Comparison of ENCODE assay signal across 8 cellular contexts in genomic region chr11:57566035-57566504, GRCh38. TPM values are rescaled to one million over a fixed set of nuclear protein-coding genes. Genes with fewer than 3 reads are reported as not detected.
DNase-seq lines count a peak whose midpoint lies in the region; ATAC-seq and TF ChIP-seq lines count a peak whose summit lies in the region.

No MANE protein-coding gene starts in this region.

- ATAC-seq in HG02678 (IDR thresholded peaks at IDR 0.05; ENCODE audit: unreplicated experiment): peak; percentile 63
- peak; percentile 40 to 59 for ATAC-seq in activated naive CD4-positive, alpha-beta T cell treated with anti-CD3 and anti-CD28 coated beads, Interleukin-2, amount 50 U/mL, for 72 hours

- no TSS peak for BruUV-seq in A673 (replicated peaks; lab: Mats Ljungman, UMichigan)

- H3K4me1 ChIP-seq in A673 (ENCODE audit: insufficient read depth, low read length, poor library complexity, severe bottlenecking): no peaks in the 10 kb centered on the region

- H3K27ac Mint-ChIP-seq in activated naive CD4-positive, alpha-beta T cell treated with anti-CD3 and anti-CD28 coated beads, Interleukin-2, amount 50 U/mL, for 72 hours: peak overlapping the region; percentile 100
- peak overlapping the region; percentile 73 for H3K27ac Mint-ChIP-seq in glutamatergic neuron (ENCODE audit: unreplicated experiment)

- no peaks in the 10 kb centered on the region for H3K9me3 Mint-ChIP-seq in activated naive CD4-positive, alpha-beta T cell treated with anti-CD3 and anti-CD28 coated beads, Interleukin-2, amount 50 U/mL, for 72 hours
- peaks cover 6% of the 10 kb centered on the region for H3K9me3 Mint-ChIP-seq in glutamatergic neuron (ENCODE audit: unreplicated experiment)

- H3K4me3 Mint-ChIP-seq in glutamatergic neuron (ENCODE audit: unreplicated experiment): peak overlapping the region; percentile 89

- H3K4me1 Mint-ChIP-seq in glutamatergic neuron (ENCODE audit: low read depth, unreplicated experiment): peaks cover 30% of the 10 kb centered on the region

- H3K4me3 ChIP-seq in A673 (ENCODE audit: low read depth, low read length, poor library complexity, severe bottlenecking) (peak overlapping the region; percentile 68), NB4 (ENCODE audit: low read depth, low read length) (peak overlapping the region; percentile 34)

- CTCF ChIA-PET in A673 (lab: Charles Lee): no interaction called here

- no peak for TF ChIP-seq CTCF in A673 (conservative IDR thresholded peaks at IDR 0.05; ENCODE audit: low read depth, low read length)
- TF ChIP-seq CTCF in GM13977 (IDR thresholded peaks at IDR 0.05; ENCODE audit: extremely low read depth, insufficient read depth, missing control alignments): no peak
- no peak for TF ChIP-seq CTCF in NB4 (IDR thresholded peaks at IDR 0.05; ENCODE audit: low read depth, low read length)
- no peak for TF ChIP-seq CTCF in glutamatergic neuron (IDR thresholded peaks at IDR 0.05; ENCODE audit: partially characterized antibody, unreplicated experiment)

- no peaks in the 10 kb centered on the region for H3K36me3 ChIP-seq in A673 (ENCODE audit: insufficient read depth, low read length, poor library complexity, severe bottlenecking)

- H3K27me3 ChIP-seq in A673 (replicated peaks; ENCODE audit: insufficient read depth, low read depth, low read length, poor library complexity): no peaks in the 10 kb centered on the region

- intact Hi-C loops in A673 (cut with micrococcal nuclease; ENCODE audit: unreplicated experiment): loop anchor here (5.0 to 10.0 kb wide), 2 partner anchors 236 to 949 kb away; no protein-coding TSS in a partner anchor

- peaks cover 22 to 41% of the 10 kb centered on the region in 2 donors for H3K36me3 Mint-ChIP-seq in activated naive CD4-positive, alpha-beta T cell treated with anti-CD3 and anti-CD28 coated beads, Interleukin-2, amount 50 U/mL, for 72 hours
- peaks cover 4% of the 10 kb centered on the region for H3K36me3 Mint-ChIP-seq in glutamatergic neuron (ENCODE audit: unreplicated experiment)

- POLR2A ChIA-PET in A673 (lab: Charles Lee; ENCODE audit: low non-redundant PET): no interaction called here

- in situ Hi-C loops in GM13977 (cut with MboI; ENCODE audit: low pct_unique_long_range_greater_than_20kb, low sequenced_read_pairs, unreplicated experiment): loop anchor here (25.0 kb wide), 1 partner anchor 246 kb away; no protein-coding TSS in a partner anchor

- peaks cover 4% of the 10 kb centered on the region for H3K27me3 Mint-ChIP-seq in glutamatergic neuron (ENCODE audit: unreplicated experiment)

- no peaks in the 10 kb centered on the region for H3K9me3 ChIP-seq in A673 (ENCODE audit: low read depth, low read length, poor library complexity, severe bottlenecking)

- DNase-seq in A673 (ENCODE audit: low spot score): no peak
- peak; percentile 74 for DNase-seq in GM13977 (ENCODE audit: low spot score)
- DNase-seq in NB4 (ENCODE audit: low read depth): peak; percentile 46
- peak in 1 of 2 donors; percentile 35 for DNase-seq in activated naive CD4-positive, alpha-beta T cell treated with anti-CD3 and anti-CD28 coated beads, Interleukin-2, amount 50 U/mL, for 72 hours (ENCODE audit: low spot score in 2 of 2)
- DNase-seq in glutamatergic neuron: no peak
- DNase-seq in putamen (ENCODE audit: low spot score): peak; percentile 63
- DNase-seq in NCI-H748 (lab: John Stamatoyannopoulos, UW; ENCODE audit: unreplicated experiment): no peak

- H3K27ac ChIP-seq in A673 (ENCODE audit: low read depth, low read length, poor library complexity, severe bottlenecking): no peak overlapping the region

- no peak for TF ChIP-seq POLR2A in NB4 (IDR thresholded peaks at IDR 0.05; ENCODE audit: extremely low read depth, insufficient read length)

RNA-seq across cellular contexts. Expression of gene UBE2L6, which starts 1.4 kb away (rescaled TPM):
- total RNA-seq in A673 (2021) (30.4 and 38.8 TPM in 2 replicates), glutamatergic neuron (ENCODE audit: unreplicated experiment) (199 TPM)
- 100 to 1,000 TPM; 122 to 188 TPM for total RNA-seq in activated naive CD4-positive, alpha-beta T cell treated with anti-CD3 and anti-CD28 coated beads, Interleukin-2, amount 50 U/mL, for 72 hours

RNA-seq across cellular contexts. Expression of gene SMTNL1, which starts 28.7 kb away (rescaled TPM):
- not detected in 2 replicates for total RNA-seq in A673 (2021)
- total RNA-seq in activated naive CD4-positive, alpha-beta T cell treated with anti-CD3 and anti-CD28 coated beads, Interleukin-2, amount 50 U/mL, for 72 hours: not detected
- total RNA-seq in glutamatergic neuron (ENCODE audit: unreplicated experiment): not detected

RNA-seq across cellular contexts. Expression of gene SERPING1, which starts 31.4 kb away (rescaled TPM):
- total RNA-seq in A673 (2021) (5.2 and 7.0 TPM in 2 replicates), glutamatergic neuron (ENCODE audit: unreplicated experiment) (46.1 TPM)
- total RNA-seq in activated naive CD4-positive, alpha-beta T cell treated with anti-CD3 and anti-CD28 coated beads, Interleukin-2, amount 50 U/mL, for 72 hours: 1 to 10 TPM in 1 of 2 donors, not detected in 1; 1.6 TPM

RNA-seq across cellular contexts. Expression of gene TIMM10, which starts 35.5 kb away (rescaled TPM):
- total RNA-seq in A673 (2021) (165 and 176 TPM in 2 replicates), glutamatergic neuron (ENCODE audit: unreplicated experiment) (51.2 TPM)
- total RNA-seq in activated naive CD4-positive, alpha-beta T cell treated with anti-CD3 and anti-CD28 coated beads, Interleukin-2, amount 50 U/mL, for 72 hours: 10 to 100 TPM; 86.8 to 90.1 TPM

RNA-seq across cellular contexts. Expression of gene SLC43A1, which starts 50.6 kb away (rescaled TPM):
- total RNA-seq in A673 (2021) (18.4 and 20.5 TPM in 2 replicates), glutamatergic neuron (ENCODE audit: unreplicated experiment) (5.2 TPM)
- total RNA-seq in activated naive CD4-positive, alpha-beta T cell treated with anti-CD3 and anti-CD28 coated beads, Interleukin-2, amount 50 U/mL, for 72 hours: 10 to 100 TPM; 11.4 to 26.0 TPM

Comparison
In these comparisons a context has a peak if more than half of its experiments do, and no peak if none do; other contexts are left out.
1. DNase-seq: peak in GM13977 (single experiment), NB4 (single experiment) and putamen (single experiment); none in A673 (single experiment), glutamatergic neuron (single experiment) and NCI-H748 (single experiment).